In genomic region chr2:28782423-28782822, GRCh38 we compare ENCODE assay signal across 18 cellular contexts. TPM values are rescaled to one million over a fixed set of nuclear protein-coding genes. Genes with fewer than 3 reads are reported as not detected.
A peak's percentile ranks its signal among the peaks of the same experiment; 100 is the strongest.
DNase-seq lines count a peak whose midpoint lies in the region; ATAC-seq and TF ChIP-seq lines count a peak whose summit lies in the region.
"Had no signal": no experiment of that assay in that cellular context is flagged by ENCODE, and none has a peak within 500 bp of the region (broad histone marks: within the 10 kb centered on the region; RNA-seq: fewer than 3 reads in every experiment).

No MANE protein-coding gene starts in this region.

- intact Hi-C loops in MCF 10A (cut with micrococcal nuclease), result no loop called here
- intact Hi-C loops in mammary epithelial cell (cut with micrococcal nuclease), result no loop called here
- intact Hi-C loops in ovary (cut with DNase I), result no loop called here
- intact Hi-C loops in CD14-positive monocyte (cut with micrococcal nuclease), result no loop called here

- TF ChIP-seq EP300 in gastroesophageal sphincter (IDR thresholded peaks at IDR 0.05), result no peak
- TF ChIP-seq EP300 in ovary (IDR thresholded peaks at IDR 0.05), result no peak

- TF ChIP-seq POLR2A in gastroesophageal sphincter (IDR thresholded peaks at IDR 0.05), result no peak
- TF ChIP-seq POLR2A in ovary (IDR thresholded peaks at IDR 0.05), result no peak

- POLR2A ChIA-PET in MCF 10A (lab: Yijun Ruan, JAX), result no interaction called here
- POLR2A ChIA-PET in CD8-positive, alpha-beta memory T cell (lab: Charles Lee), result no interaction called here

- no peak overlapping the region for H3K4me3 ChIP-seq in mammary epithelial cell (replicated peaks in 1 of 3; ENCODE audit: insufficient read depth in 1 of 3, low read depth in 2 of 3, low read length in 3 of 3)
- H3K4me3 ChIP-seq in gastroesophageal sphincter, result no peak overlapping the region
- no peak overlapping the region for H3K4me3 ChIP-seq in ovary
- H3K4me3 ChIP-seq in CD8-positive, alpha-beta memory T cell (ENCODE audit: low read length), result no peak overlapping the region
- H3K4me3 ChIP-seq: BLaER1 treated with 17β-estradiol and CSF1 and Interleukin-3, amounts not matched to agents 10 nM and 100 nM had no signal

- no peak overlapping the region for H3K9ac ChIP-seq in mammary epithelial cell (ENCODE audit: insufficient read depth, low read length)
- H3K9ac ChIP-seq: BLaER1 treated with 17β-estradiol and CSF1 and Interleukin-3, amounts not matched to agents 10 nM and 100 nM had no signal

- H3K79me2 ChIP-seq in mammary epithelial cell (ENCODE audit: insufficient read depth, low read length), result peaks cover 56% of the 10 kb centered on the region

- ATAC-seq in T-helper 17 cell (no peak), gastroesophageal sphincter (no peak)

- no peak for TF ChIP-seq CTCF in MCF 10A (IDR thresholded peaks at IDR 0.05; ENCODE audit: unreplicated experiment)
- TF ChIP-seq CTCF in mammary epithelial cell (conservative IDR thresholded peaks at IDR 0.05 in 1 of 2, IDR thresholded peaks at IDR 0.05 in 1 of 2; ENCODE audit: extremely low read depth in 1 of 2, insufficient read depth in 1 of 2, low read depth in 1 of 2, low read length in 2 of 2), result no peak
- no peak for TF ChIP-seq CTCF in gastroesophageal sphincter (IDR thresholded peaks at IDR 0.05)
- no peak for TF ChIP-seq CTCF in nephron progenitor cell (IDR thresholded peaks at IDR 0.05)
- TF ChIP-seq CTCF in ovary (IDR thresholded peaks at IDR 0.05), result no peak
- no peak for TF ChIP-seq CTCF in CD14-positive monocyte (IDR thresholded peaks at IDR 0.05)

- H3K9me3 ChIP-seq in mammary epithelial cell (replicated peaks; ENCODE audit: insufficient read depth, low read length) (no peaks in the 10 kb centered on the region), T-helper 17 cell (ENCODE audit: control insufficient read depth, low read length, poor library complexity, severe bottlenecking) (no peaks in the 10 kb centered on the region), gastroesophageal sphincter (no peaks in the 10 kb centered on the region), ovary (no peaks in the 10 kb centered on the region)
- no peaks in the 10 kb centered on the region for H3K9me3 ChIP-seq in CD8-positive, alpha-beta memory T cell (ENCODE audit: low read length)
- H3K9me3 ChIP-seq: BLaER1 treated with 17β-estradiol and CSF1 and Interleukin-3, amounts not matched to agents 10 nM and 100 nM had no signal

- dilution Hi-C loops in mammary epithelial cell (cut with HindIII; ENCODE audit: low sequenced_read_pairs), result no loop called here

- H4K20me1 ChIP-seq in mammary epithelial cell (ENCODE audit: insufficient read depth, low read length), result no peaks in the 10 kb centered on the region

- DNase-seq in MCF 10A (ENCODE audit: unreplicated experiment) (no peak), mammary epithelial cell (no peak), T-helper 17 cell (no peak), nephron progenitor cell (no peak), ovary (no peak), CD14-positive monocyte (ENCODE audit: low spot score) (no peak)
- no peak for DNase-seq in CD8-positive, alpha-beta memory T cell
- DNase-seq: IMR-90, Karpas-422, MM.1S, NCI-H1105 treated with DMSO at 0.1 percent for 48 hours, NCI-H1694 treated with DMSO at 0.1 percent for 48 hours, NCI-H2107, NCI-H226, NCI-H526 treated with DMSO at 0.1 percent for 48 hours, Right ventricle myocardium superior had no signal

- H3K9me3 Mint-ChIP-seq in MCF 10A (ENCODE audit: unreplicated experiment), result no peaks in the 10 kb centered on the region
- H3K9me3 Mint-ChIP-seq in nephron progenitor cell, result no peaks in the 10 kb centered on the region
- H3K9me3 Mint-ChIP-seq in CD8-positive, alpha-beta memory T cell, result no peaks in the 10 kb centered on the region
- no peaks in the 10 kb centered on the region for H3K9me3 Mint-ChIP-seq in CD14-positive monocyte

- no peak overlapping the region for H3K27ac ChIP-seq in mammary epithelial cell (ENCODE audit: insufficient read depth, low read depth, low read length)
- peak overlapping the region in 3 of 4 donors; percentile 7 to 33 (median 23) for H3K27ac ChIP-seq in gastroesophageal sphincter
- no peak overlapping the region for H3K27ac ChIP-seq in ovary
- H3K27ac ChIP-seq in CD8-positive, alpha-beta memory T cell (ENCODE audit: low read depth, low read length), result no peak overlapping the region
- H3K27ac ChIP-seq: BLaER1 treated with 17β-estradiol and CSF1 and Interleukin-3, amounts not matched to agents 10 nM and 100 nM had no signal

- CTCF ChIA-PET in MCF 10A (lab: Yijun Ruan, JAX) (interaction anchor here (0.8 to 1.1 kb wide), 2 partner anchors 17 to 214 kb away, joined by 3 read pairs; no protein-coding TSS in a partner anchor), mammary epithelial cell (lab: Charles Lee; ENCODE audit: low non-redundant PET) (no interaction called here)
- CTCF ChIA-PET in CD8-positive, alpha-beta memory T cell (lab: Charles Lee), result interaction anchor here (1.0 kb wide), 1 partner anchor 216 kb away, joined by 4 read pairs; no protein-coding TSS in a partner anchor

- WGBS in mammary epithelial cell (ENCODE audit: low coverage, missing lambda C conversion rate), result 96% methylated on average over 3 of the region's 3 CpGs
- WGBS in gastroesophageal sphincter (ENCODE audit: low coverage in 1 of 2), 2 donors, result 53 to 54% methylated on average over 3 of the region's 3 CpGs
- WGBS in ovary, 3 donors, result 64 to 92% (median 79%) methylated on average over 3 of the region's 3 CpGs

- H3K36me3 Mint-ChIP-seq in MCF 10A (ENCODE audit: insufficient read depth, unreplicated experiment) (peaks cover 91% of the 10 kb centered on the region), T-helper 17 cell (ENCODE audit: low read depth) (peaks cover 9% of the 10 kb centered on the region), nephron progenitor cell (ENCODE audit: low read depth) (peaks cover 69% of the 10 kb centered on the region), CD14-positive monocyte (peaks cover 63 to 91% of the 10 kb centered on the region in 2 donors)
- peaks cover 5 to 76% (median 13%) of the 10 kb centered on the region in 3 donors for H3K36me3 Mint-ChIP-seq in CD8-positive, alpha-beta memory T cell

- no peak overlapping the region for H2AFZ ChIP-seq in mammary epithelial cell (ENCODE audit: low read depth, low read length)

- H3K4me1 ChIP-seq in mammary epithelial cell (ENCODE audit: insufficient read depth, low read length), result no peaks in the 10 kb centered on the region
- H3K4me1 ChIP-seq in gastroesophageal sphincter, result peaks cover 0 to 55% (median 9%) of the 10 kb centered on the region in 3 donors
- no peaks in the 10 kb centered on the region for H3K4me1 ChIP-seq in ovary (ENCODE audit: insufficient read depth)
- no peaks in the 10 kb centered on the region for H3K4me1 ChIP-seq in CD8-positive, alpha-beta memory T cell (ENCODE audit: insufficient read depth, low read length)

- H3K27me3 Mint-ChIP-seq in MCF 10A (ENCODE audit: insufficient read depth, unreplicated experiment), result no peaks in the 10 kb centered on the region
- no peaks in the 10 kb centered on the region for H3K27me3 Mint-ChIP-seq in T-helper 17 cell
- no peaks in the 10 kb centered on the region for H3K27me3 Mint-ChIP-seq in nephron progenitor cell (ENCODE audit: low read depth, poor library complexity)
- H3K27me3 Mint-ChIP-seq in CD8-positive, alpha-beta memory T cell, result no peaks in the 10 kb centered on the region
- H3K27me3 Mint-ChIP-seq in CD14-positive monocyte (ENCODE audit: low read depth in 3 of 3), result no peaks in the 10 kb centered on the region

- no peak overlapping the region for H3K4me2 ChIP-seq in mammary epithelial cell (ENCODE audit: insufficient read depth, low read depth, low read length)
- H3K4me2 ChIP-seq: BLaER1 treated with 17β-estradiol and CSF1 and Interleukin-3, amounts not matched to agents 10 nM and 100 nM had no signal

- H3K4me1 Mint-ChIP-seq in MCF 10A (ENCODE audit: insufficient read depth, unreplicated experiment) (peaks cover 5% of the 10 kb centered on the region), T-helper 17 cell (peaks cover 14% of the 10 kb centered on the region), nephron progenitor cell (peaks cover 5% of the 10 kb centered on the region), CD14-positive monocyte (peaks cover 8% of the 10 kb centered on the region)
- peaks cover 0 to 9% (median 7%) of the 10 kb centered on the region in 3 donors for H3K4me1 Mint-ChIP-seq in CD8-positive, alpha-beta memory T cell

- H3K27ac Mint-ChIP-seq in MCF 10A (ENCODE audit: low read depth, unreplicated experiment) (peak overlapping the region; percentile 9), T-helper 17 cell (peak overlapping the region; percentile 75), nephron progenitor cell (peak overlapping the region; percentile 10), CD14-positive monocyte (peak overlapping the region in 1 of 7 donors; percentile 21)
- no peak overlapping the region for H3K27ac Mint-ChIP-seq in CD8-positive, alpha-beta memory T cell

- in situ Hi-C loops in mammary epithelial cell (cut with MboI; ENCODE audit: low sequenced_read_pairs in 2 of 2), result no loop called here

- BruUV-seq in MCF 10A (replicated peaks; lab: Mats Ljungman, UMichigan) (no TSS peak), mammary epithelial cell (replicated peaks; lab: Mats Ljungman, UMichigan) (no TSS peak)

- H3K36me3 ChIP-seq in mammary epithelial cell (ENCODE audit: insufficient read depth, low read length), result peaks cover 64% of the 10 kb centered on the region
- H3K36me3 ChIP-seq in gastroesophageal sphincter, result peaks cover 23 to 100% of the 10 kb centered on the region in 2 donors
- no peaks in the 10 kb centered on the region for H3K36me3 ChIP-seq in ovary
- H3K36me3 ChIP-seq in CD8-positive, alpha-beta memory T cell (ENCODE audit: insufficient read depth, low read length), result peaks cover 41% of the 10 kb centered on the region

- H3K4me3 Mint-ChIP-seq in MCF 10A (ENCODE audit: unreplicated experiment) (no peak overlapping the region), T-helper 17 cell (peak overlapping the region; percentile 59), nephron progenitor cell (no peak overlapping the region), CD14-positive monocyte (no peak overlapping the region)
- no peak overlapping the region for H3K4me3 Mint-ChIP-seq in CD8-positive, alpha-beta memory T cell

- H3K27me3 ChIP-seq in mammary epithelial cell (ENCODE audit: insufficient read depth, low read length) (no peaks in the 10 kb centered on the region), gastroesophageal sphincter (no peaks in the 10 kb centered on the region), ovary (no peaks in the 10 kb centered on the region)
- no peaks in the 10 kb centered on the region for H3K27me3 ChIP-seq in CD8-positive, alpha-beta memory T cell (ENCODE audit: insufficient read depth, low read length, poor library complexity, severe bottlenecking)
- H3K27me3 ChIP-seq: BLaER1 treated with 17β-estradiol and CSF1 and Interleukin-3, amounts not matched to agents 10 nM and 100 nM had no signal

RNA-seq across cellular contexts. Expression of gene SPDYA, which starts 28.2 kb away (rescaled TPM):
- 2.6 and 2.8 TPM in 2 replicates for total RNA-seq in MCF 10A (2022)
- total RNA-seq in mammary epithelial cell, result 1 to 10 TPM; 1.0 to 1.2 TPM
- 0.03 TPM for polyA plus RNA-seq in mammary epithelial cell
- not detected for polyA minus RNA-seq in mammary epithelial cell
- 10 to 100 TPM; 11.2 to 18.7 TPM for total RNA-seq in T-helper 17 cell
- 1 to 10 TPM; 1.0 to 3.9 (median 2.1) TPM for total RNA-seq in gastroesophageal sphincter
- total RNA-seq in ovary, result 1 to 10 TPM in 4 of 7 donors, under 1 TPM in 3; 0.58 to 4.3 (median 1.8) TPM
- under 1 TPM; 0.13 to 0.53 TPM for polyA plus RNA-seq in ovary
- under 1 TPM; 0.83 to 0.84 TPM for total RNA-seq in CD8-positive, alpha-beta memory T cell
- polyA plus RNA-seq in CD8-positive, alpha-beta memory T cell, result 0.61 TPM
- polyA plus RNA-seq in CD14-positive monocyte, result not detected
- total RNA-seq: IMR-90 had no signal
- polyA plus RNA-seq: IMR-90 had no signal

RNA-seq across cellular contexts. Expression of gene PPP1CB, which starts 30.8 kb away (rescaled TPM):
- total RNA-seq in MCF 10A (2022), result 244 and 269 TPM in 2 replicates
- total RNA-seq in mammary epithelial cell, result 100 to 1,000 TPM; 266 to 282 TPM
- 78.5 TPM for polyA plus RNA-seq in mammary epithelial cell
- 117 TPM for polyA minus RNA-seq in mammary epithelial cell
- total RNA-seq in T-helper 17 cell, result 100 to 1,000 TPM; 309 to 313 TPM
- total RNA-seq in gastroesophageal sphincter, result 1,000 to 10,000 TPM in 1 of 4 donors, 100 to 1,000 TPM in 3; 524 to 1,194 (median 837) TPM
- 100 to 1,000 TPM; 229 to 421 (median 313) TPM for total RNA-seq in ovary
- polyA plus RNA-seq in ovary, result 10 to 100 TPM; 90.9 to 97.8 TPM
- 100 to 1,000 TPM; 208 to 214 TPM for total RNA-seq in CD8-positive, alpha-beta memory T cell
- 95.4 TPM for polyA plus RNA-seq in CD8-positive, alpha-beta memory T cell
- polyA plus RNA-seq in CD14-positive monocyte, result 100 to 1,000 TPM in 1 of 2 donors, 10 to 100 TPM in 1; 69.4 to 142 TPM

Comparison
In these comparisons a context has a peak if more than half of its experiments do, and no peak if none do; other contexts are left out.
1. H3K27ac Mint-ChIP-seq: peak in MCF 10A (single experiment), T-helper 17 cell (single experiment) and nephron progenitor cell (single experiment); none in CD8-positive, alpha-beta memory T cell (0 of 8).
2. H3K27ac ChIP-seq: peak in gastroesophageal sphincter (3 of 4); none in mammary epithelial cell (single experiment), ovary (0 of 2) and CD8-positive, alpha-beta memory T cell (single experiment).